In genomic region chr3:98657429-98657828, GRCh38 we compare ENCODE assay signal across 9 cellular contexts.
DNase-seq lines count a peak whose midpoint lies in the region; ATAC-seq, FAIRE-seq and TF ChIP-seq lines count a peak whose summit lies in the region.
"Had no signal": no experiment of that assay in that cellular context is flagged by ENCODE, and none has a peak within 500 bp of the region (broad histone marks: within the 10 kb centered on the region; RNA-seq: fewer than 3 reads in every experiment).

No MANE protein-coding gene starts in this region.

- intact Hi-C loops in pancreas (cut with DNase I): no loop called here
- intact Hi-C loops in sigmoid colon (cut with DNase I): no loop called here

- no peak for FAIRE-seq in pancreas (lab: Jason Lieb, UNC)

- DNase-seq in COLO668 (lab: John Stamatoyannopoulos, UW; ENCODE audit: unreplicated experiment) (peak; percentile 49), T-helper 1 cell (peak in 4 of 5 donors; percentile 12 to 45 (median 22)), coronary artery (ENCODE audit: low spot score) (no peak), pancreas (peak; percentile 34 to 81 (median 48)), sigmoid colon (no peak), NCI-H187 (lab: John Stamatoyannopoulos, UW) (no peak)

- H3K4me3 ChIP-seq in coronary artery: peak overlapping the region; percentile 9
- peak overlapping the region in 2 of 4 donors; percentile 4 to 17 for H3K4me3 ChIP-seq in pancreas
- H3K4me3 ChIP-seq in sigmoid colon: no peak overlapping the region

- ATAC-seq in GM19351 (IDR thresholded peaks at IDR 0.05; ENCODE audit: unreplicated experiment) (peak; percentile 99), HG03159 (IDR thresholded peaks at IDR 0.05; ENCODE audit: unreplicated experiment) (peak; percentile 94), pancreas (peak; percentile 85 to 95 (median 91))

- 2% methylated on average over 25 of the region's 25 CpGs for WGBS in pancreas, 2 donors
- 3 to 6% methylated on average over 25 of the region's 25 CpGs for WGBS in sigmoid colon, 2 donors

- no peaks in the 10 kb centered on the region for H3K27me3 ChIP-seq in pancreas
- H3K27me3 ChIP-seq in sigmoid colon: peaks cover 0 to 7% (median 0%) of the 10 kb centered on the region in 3 donors

- H3K27ac ChIP-seq in coronary artery (no peak overlapping the region), pancreas (no peak overlapping the region), sigmoid colon (no peak overlapping the region)
- H3K27ac ChIP-seq: epithelial cell of prostate had no signal

- TF ChIP-seq EP300 in sigmoid colon (IDR thresholded peaks at IDR 0.05): no peak

- no peaks in the 10 kb centered on the region for H3K9me3 ChIP-seq in pancreas
- no peaks in the 10 kb centered on the region for H3K9me3 ChIP-seq in sigmoid colon

- TF ChIP-seq CTCF in coronary artery (IDR thresholded peaks at IDR 0.05): no peak
- TF ChIP-seq CTCF in pancreas (IDR thresholded peaks at IDR 0.05): peak in 2 of 4 donors; percentile 20 to 25
- no peak for TF ChIP-seq CTCF in sigmoid colon (IDR thresholded peaks at IDR 0.05)

- no peaks in the 10 kb centered on the region for H3K36me3 ChIP-seq in pancreas
- no peaks in the 10 kb centered on the region for H3K36me3 ChIP-seq in sigmoid colon

- peaks cover 0 to 3% (median 0%) of the 10 kb centered on the region in 3 donors for H3K4me1 ChIP-seq in pancreas
- peaks cover 0 to 4% (median 2%) of the 10 kb centered on the region in 4 donors for H3K4me1 ChIP-seq in sigmoid colon

- no peak for TF ChIP-seq POLR2A in sigmoid colon (IDR thresholded peaks at IDR 0.05)

Comparison
In these comparisons a context has a peak if more than half of its experiments do, and no peak if none do; other contexts are left out.
1. DNase-seq: peak in COLO668 (single experiment), T-helper 1 cell (4 of 5) and pancreas (6 of 6); none in coronary artery (single experiment), sigmoid colon (single experiment) and NCI-H187 (0 of 2).
2. Peak in every context shown above with its lines, with median percentiles within 50 percentile points of each other: ATAC-seq.